In genomic region chr20:53748176-53748575, GRCh38 we compare ENCODE assay signal across 15 cellular contexts.
DNase-seq lines count a peak whose midpoint lies in the region; ATAC-seq and TF ChIP-seq lines count a peak whose summit lies in the region.
"Had no signal": no experiment of that assay in that cellular context is flagged by ENCODE, and none has a peak within 500 bp of the region (broad histone marks: within the 10 kb centered on the region; RNA-seq: fewer than 3 reads in every experiment).

No MANE protein-coding gene starts in this region.

- H3K36me3 ChIP-seq in thyroid gland (no peaks in the 10 kb centered on the region), GM23338 (ENCODE audit: insufficient read depth) (no peaks in the 10 kb centered on the region)
- H3K36me3 ChIP-seq: right atrium auricular region had no signal

- no peak overlapping the region for H2AFZ ChIP-seq in GM23338

- no peak for ATAC-seq in activated CD8-positive, alpha-beta T cell treated with anti-CD3 and anti-CD28 coated beads, Interleukin-2, amount 10 ng/mL, durations not matched to agents 7 days and 5 days
- no peak for ATAC-seq in activated CD8-positive, alpha-beta T cell treated with anti-CD3 and anti-CD28 coated beads for 36 hours
- ATAC-seq in T-helper 17 cell (no peak), GM23338 (no peak; the same call in 2 of the 3 replicates)

- H3K27me3 ChIP-seq in thyroid gland, result no peaks in the 10 kb centered on the region
- H3K27me3 ChIP-seq in GM23338 (ENCODE audit: insufficient read depth), result no peaks in the 10 kb centered on the region
- H3K27me3 ChIP-seq: right atrium auricular region had no signal

- H3K27ac ChIP-seq in thyroid gland (peak overlapping the region in 2 of 3 donors; percentile 51 to 53), GM23338 (ENCODE audit: low read depth) (no peak overlapping the region)
- H3K27ac ChIP-seq: right atrium auricular region had no signal

- CTCF ChIA-PET in activated CD8-positive, alpha-beta T cell treated with anti-CD3 and anti-CD28 coated beads, Interleukin-2, amount 10 ng/mL, durations not matched to agents 7 days and 5 days (lab: Charles Lee), result interaction anchor here (0.8 to 2.9 kb wide), 8 partner anchors 9 to 192 kb away, joined by 3 to 13 read pairs (median 4); no protein-coding TSS in a partner anchor
- CTCF ChIA-PET in activated CD8-positive, alpha-beta T cell treated with anti-CD3 and anti-CD28 coated beads for 36 hours (lab: Charles Lee), result interaction anchor here (1.4 to 2.9 kb wide), 2 partner anchors 8 to 12 kb away, joined by 3 to 11 read pairs; no protein-coding TSS in a partner anchor

- no peak overlapping the region for H3K4me2 ChIP-seq in GM23338

- H3K9me3 ChIP-seq in T-helper 17 cell (ENCODE audit: control insufficient read depth, low read length, poor library complexity, severe bottlenecking), result no peaks in the 10 kb centered on the region
- H3K9me3 ChIP-seq in thyroid gland, result no peaks in the 10 kb centered on the region
- H3K9me3 ChIP-seq: right atrium auricular region had no signal

- no peak for DNase-seq in activated CD8-positive, alpha-beta T cell treated with anti-CD3 and anti-CD28 coated beads, Interleukin-2, amount 10 ng/mL, durations not matched to agents 7 days and 5 days
- no peak for DNase-seq in activated CD8-positive, alpha-beta T cell treated with anti-CD3 and anti-CD28 coated beads for 36 hours
- DNase-seq in T-helper 17 cell, result no peak
- DNase-seq in islet precursor cell, result peak; percentile 76
- peak; percentile 54 to 65 for DNase-seq in thyroid gland
- no peak for DNase-seq in GM23338 (ENCODE audit: low spot score)
- DNase-seq in NCI-H1436 treated with DMSO at 0.1 percent for 48 hours (lab: John Stamatoyannopoulos, UW), result no peak
- no peak for DNase-seq in NCI-H2171 treated with DMSO at 0.1 percent for 48 hours (lab: John Stamatoyannopoulos, UW)
- DNase-seq: endodermal cell, glutamatergic neuron, Karpas-422 had no signal

- H4K20me1 ChIP-seq in GM23338 (replicated peaks; ENCODE audit: insufficient read depth), result no peaks in the 10 kb centered on the region

- no peak for TF ChIP-seq POLR2A in thyroid gland (IDR thresholded peaks at IDR 0.05)

- H3K9me2 ChIP-seq in GM23338 (ENCODE audit: insufficient read depth), result no peaks in the 10 kb centered on the region

- POLR2A ChIA-PET in activated CD8-positive, alpha-beta T cell treated with anti-CD3 and anti-CD28 coated beads, Interleukin-2, amount 10 ng/mL, durations not matched to agents 7 days and 5 days (lab: Charles Lee), result interaction anchor here (1.6 to 2.3 kb wide), 2 partner anchors 9 to 92 kb away, joined by 4 to 7 read pairs; no protein-coding TSS in a partner anchor
- POLR2A ChIA-PET in activated CD8-positive, alpha-beta T cell treated with anti-CD3 and anti-CD28 coated beads for 36 hours (lab: Charles Lee), result interaction anchor here (2.2 kb wide), 1 partner anchor 168 kb away, joined by 4 read pairs; no protein-coding TSS in a partner anchor

- peaks cover 59% of the 10 kb centered on the region for H3K4me1 Mint-ChIP-seq in activated CD8-positive, alpha-beta T cell treated with anti-CD3 and anti-CD28 coated beads, Interleukin-2, amount 10 ng/mL, durations not matched to agents 7 days and 5 days (ENCODE audit: low read depth)
- H3K4me1 Mint-ChIP-seq in activated CD8-positive, alpha-beta T cell treated with anti-CD3 and anti-CD28 coated beads for 36 hours (ENCODE audit: low read depth), result peaks cover 39% of the 10 kb centered on the region
- H3K4me1 Mint-ChIP-seq in T-helper 17 cell (peaks cover 30% of the 10 kb centered on the region), GM23338 (peaks cover 50% of the 10 kb centered on the region)

- H3K4me1 ChIP-seq in thyroid gland (peaks cover 21 to 35% of the 10 kb centered on the region in 2 donors), GM23338 (ENCODE audit: insufficient read depth) (peaks cover 36% of the 10 kb centered on the region)

- intact Hi-C loops in activated CD8-positive, alpha-beta T cell treated with anti-CD3 and anti-CD28 coated beads for 36 hours (cut with micrococcal nuclease), result no loop called here
- intact Hi-C loops in thyroid gland (cut with DNase I), result no loop called here

- H3K4me3 ChIP-seq in thyroid gland (replicated peaks in 1 of 3) (no peak overlapping the region), GM23338 (no peak overlapping the region)
- H3K4me3 ChIP-seq: GM23248, right atrium auricular region had no signal

- H3K27ac Mint-ChIP-seq in activated CD8-positive, alpha-beta T cell treated with anti-CD3 and anti-CD28 coated beads, Interleukin-2, amount 10 ng/mL, durations not matched to agents 7 days and 5 days, result peak overlapping the region; percentile 94
- H3K27ac Mint-ChIP-seq in activated CD8-positive, alpha-beta T cell treated with anti-CD3 and anti-CD28 coated beads for 36 hours, result no peak overlapping the region
- H3K27ac Mint-ChIP-seq in T-helper 17 cell (peak overlapping the region; percentile 2), GM23338 (no peak overlapping the region)

- no peaks in the 10 kb centered on the region for H3K9me3 Mint-ChIP-seq in activated CD8-positive, alpha-beta T cell treated with anti-CD3 and anti-CD28 coated beads, Interleukin-2, amount 10 ng/mL, durations not matched to agents 7 days and 5 days (ENCODE audit: insufficient read depth)
- H3K9me3 Mint-ChIP-seq in activated CD8-positive, alpha-beta T cell treated with anti-CD3 and anti-CD28 coated beads for 36 hours, result no peaks in the 10 kb centered on the region
- no peaks in the 10 kb centered on the region for H3K9me3 Mint-ChIP-seq in GM23338
- H3K9me3 Mint-ChIP-seq: activated naive CD4-positive, alpha-beta T cell treated with anti-CD3 and anti-CD28 coated beads for 36 hours; endodermal cell; stimulated activated naive CD8-positive, alpha-beta T cell treated with anti-CD3 and anti-CD28 coated beads, Interleukin-15, Interleukin-2, amounts not matched to agents 100 ng/mL and 50 ng/mL, for 24 hours had no signal

- no peak overlapping the region for H3K4me3 Mint-ChIP-seq in activated CD8-positive, alpha-beta T cell treated with anti-CD3 and anti-CD28 coated beads, Interleukin-2, amount 10 ng/mL, durations not matched to agents 7 days and 5 days
- no peak overlapping the region for H3K4me3 Mint-ChIP-seq in activated CD8-positive, alpha-beta T cell treated with anti-CD3 and anti-CD28 coated beads for 36 hours
- no peak overlapping the region for H3K4me3 Mint-ChIP-seq in T-helper 17 cell
- H3K4me3 Mint-ChIP-seq in GM23338, result no peak overlapping the region
- H3K4me3 Mint-ChIP-seq: activated naive CD4-positive, alpha-beta T cell treated with anti-CD3 and anti-CD28 coated beads for 36 hours; endodermal cell; stimulated activated naive CD8-positive, alpha-beta T cell treated with anti-CD3 and anti-CD28 coated beads, Interleukin-15, Interleukin-2, amounts not matched to agents 100 ng/mL and 50 ng/mL, for 24 hours had no signal

- no peaks in the 10 kb centered on the region for H3K27me3 Mint-ChIP-seq in activated CD8-positive, alpha-beta T cell treated with anti-CD3 and anti-CD28 coated beads, Interleukin-2, amount 10 ng/mL, durations not matched to agents 7 days and 5 days (ENCODE audit: low read depth)
- H3K27me3 Mint-ChIP-seq in activated CD8-positive, alpha-beta T cell treated with anti-CD3 and anti-CD28 coated beads for 36 hours, result no peaks in the 10 kb centered on the region
- H3K27me3 Mint-ChIP-seq in T-helper 17 cell (no peaks in the 10 kb centered on the region), GM23338 (ENCODE audit: insufficient read depth, low read depth, poor library complexity) (peaks cover 4% of the 10 kb centered on the region)
- H3K27me3 Mint-ChIP-seq: stimulated activated naive CD8-positive, alpha-beta T cell treated with anti-CD3 and anti-CD28 coated beads, Interleukin-15, Interleukin-2, amounts not matched to agents 100 ng/mL and 50 ng/mL, for 24 hours had no signal

- H3K36me3 Mint-ChIP-seq in activated CD8-positive, alpha-beta T cell treated with anti-CD3 and anti-CD28 coated beads, Interleukin-2, amount 10 ng/mL, durations not matched to agents 7 days and 5 days (ENCODE audit: low read depth), result no peaks in the 10 kb centered on the region
- H3K36me3 Mint-ChIP-seq in activated CD8-positive, alpha-beta T cell treated with anti-CD3 and anti-CD28 coated beads for 36 hours (ENCODE audit: low read depth), result no peaks in the 10 kb centered on the region
- H3K36me3 Mint-ChIP-seq in T-helper 17 cell (ENCODE audit: low read depth), result no peaks in the 10 kb centered on the region
- H3K36me3 Mint-ChIP-seq in GM23338 (ENCODE audit: low read depth), result no peaks in the 10 kb centered on the region

- no peak for TF ChIP-seq CTCF in activated CD8-positive, alpha-beta T cell treated with anti-CD3 and anti-CD28 coated beads for 36 hours (IDR thresholded peaks at IDR 0.05)
- no peak for TF ChIP-seq CTCF in thyroid gland (IDR thresholded peaks at IDR 0.05)
- no peak for TF ChIP-seq CTCF in GM23338 (conservative IDR thresholded peaks at IDR 0.05; ENCODE audit: low read depth in 2 of 2)

- H3K79me2 ChIP-seq in GM23338 (replicated peaks; ENCODE audit: insufficient read depth), result no peaks in the 10 kb centered on the region

- WGBS in thyroid gland, 2 donors, result 64 to 70% methylated on average over 2 of the region's 2 CpGs

- H3F3A ChIP-seq in GM23338 (replicated peaks; ENCODE audit: low read depth), result 0 out of 2 replicates have a peak, but pooled peaks cover 4% of the 10 kb centered on the region

TF ChIP-seq in GM23338, 12 proteins besides CTCF, POLR2A, EP300 and RAD21 (continues in another document):
- TF ChIP-seq ZNF331 (CRISPR knock-in tag; IDR thresholded peaks at IDR 0.05; ENCODE audit: low read depth), result no peak
- no peak for TF ChIP-seq CREB1 (CRISPR knock-in tag; IDR thresholded peaks at IDR 0.05; ENCODE audit: low read depth)
- no peak for TF ChIP-seq ZNF114 (CRISPR knock-in tag; IDR thresholded peaks at IDR 0.05)

Comparison
In these comparisons a context has a peak if more than half of its experiments do, and no peak if none do; other contexts are left out.
1. H3K27ac Mint-ChIP-seq: peak in activated CD8-positive, alpha-beta T cell treated with anti-CD3 and anti-CD28 coated beads, Interleukin-2, amount 10 ng/mL, durations not matched to agents 7 days and 5 days (single experiment) and T-helper 17 cell (single experiment); none in activated CD8-positive, alpha-beta T cell treated with anti-CD3 and anti-CD28 coated beads for 36 hours (single experiment) and GM23338 (single experiment).
2. DNase-seq: peak in islet precursor cell (single experiment) and thyroid gland (2 of 2); none in activated CD8-positive, alpha-beta T cell treated with anti-CD3 and anti-CD28 coated beads, Interleukin-2, amount 10 ng/mL, durations not matched to agents 7 days and 5 days (single experiment), activated CD8-positive, alpha-beta T cell treated with anti-CD3 and anti-CD28 coated beads for 36 hours (single experiment), T-helper 17 cell (0 of 3), GM23338 (single experiment), NCI-H1436 treated with DMSO at 0.1 percent for 48 hours (single experiment) and NCI-H2171 treated with DMSO at 0.1 percent for 48 hours (single experiment).